In genomic region chr3:38702231-38702630, GRCh38 we compare ENCODE assay signal across 2 cellular contexts.
TF ChIP-seq lines count a peak whose summit lies in the region.

No MANE protein-coding gene starts in this region.

TF ChIP-seq in GM12878, 131 proteins besides CTCF, POLR2A, EP300 and RAD21:
- TF ChIP-seq HDAC6 (IDR thresholded peaks at IDR 0.05; ENCODE audit: unreplicated experiment) (no peak), RAD51 (IDR thresholded peaks at IDR 0.05) (peak; percentile 29; the same call in 1 of the 2 replicates), POLR2AphosphoS5 (IDR thresholded peaks at IDR 0.05; ENCODE audit: low read length) (no peak), CREB1 (IDR thresholded peaks at IDR 0.05; ENCODE audit: low read depth) (no peak), RBBP5 (conservative IDR thresholded peaks at IDR 0.05) (no peak)
- TF ChIP-seq, protein P1, sequence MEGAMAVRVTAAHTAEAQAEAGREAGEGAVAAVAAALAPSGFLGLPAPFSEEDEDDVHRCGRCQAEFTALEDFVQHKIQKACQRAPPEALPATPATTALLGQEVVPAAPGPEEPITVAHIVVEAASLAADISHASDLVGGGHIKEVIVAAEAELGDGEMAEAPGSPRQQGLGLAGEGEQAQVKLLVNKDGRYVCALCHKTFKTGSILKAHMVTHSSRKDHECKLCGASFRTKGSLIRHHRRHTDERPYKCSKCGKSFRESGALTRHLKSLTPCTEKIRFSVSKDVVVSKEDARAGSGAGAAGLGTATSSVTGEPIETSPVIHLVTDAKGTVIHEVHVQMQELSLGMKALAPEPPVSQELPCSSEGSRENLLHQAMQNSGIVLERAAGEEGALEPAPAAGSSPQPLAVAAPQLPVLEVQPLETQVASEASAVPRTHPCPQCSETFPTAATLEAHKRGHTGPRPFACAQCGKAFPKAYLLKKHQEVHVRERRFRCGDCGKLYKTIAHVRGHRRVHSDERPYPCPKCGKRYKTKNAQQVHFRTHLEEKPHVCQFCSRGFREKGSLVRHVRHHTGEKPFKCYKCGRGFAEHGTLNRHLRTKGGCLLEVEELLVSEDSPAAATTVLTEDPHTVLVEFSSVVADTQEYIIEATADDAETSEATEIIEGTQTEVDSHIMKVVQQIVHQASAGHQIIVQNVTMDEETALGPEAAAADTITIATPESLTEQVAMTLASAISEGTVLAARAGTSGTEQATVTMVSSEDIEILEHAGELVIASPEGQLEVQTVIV (IDR thresholded peaks at IDR 0.05; ENCODE audit: borderline replicate concordance, partially characterized antibody): no peak
- TF ChIP-seq, protein P2, sequence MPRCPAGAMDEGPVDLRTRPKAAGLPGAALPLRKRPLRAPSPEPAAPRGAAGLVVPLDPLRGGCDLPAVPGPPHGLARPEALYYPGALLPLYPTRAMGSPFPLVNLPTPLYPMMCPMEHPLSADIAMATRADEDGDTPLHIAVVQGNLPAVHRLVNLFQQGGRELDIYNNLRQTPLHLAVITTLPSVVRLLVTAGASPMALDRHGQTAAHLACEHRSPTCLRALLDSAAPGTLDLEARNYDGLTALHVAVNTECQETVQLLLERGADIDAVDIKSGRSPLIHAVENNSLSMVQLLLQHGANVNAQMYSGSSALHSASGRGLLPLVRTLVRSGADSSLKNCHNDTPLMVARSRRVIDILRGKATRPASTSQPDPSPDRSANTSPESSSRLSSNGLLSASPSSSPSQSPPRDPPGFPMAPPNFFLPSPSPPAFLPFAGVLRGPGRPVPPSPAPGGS (IDR thresholded peaks at IDR 0.05; ENCODE audit: borderline replicate concordance, insufficient read depth, low read depth, low read length, poor library complexity, severe bottlenecking): no peak
- TF ChIP-seq, protein P3, sequence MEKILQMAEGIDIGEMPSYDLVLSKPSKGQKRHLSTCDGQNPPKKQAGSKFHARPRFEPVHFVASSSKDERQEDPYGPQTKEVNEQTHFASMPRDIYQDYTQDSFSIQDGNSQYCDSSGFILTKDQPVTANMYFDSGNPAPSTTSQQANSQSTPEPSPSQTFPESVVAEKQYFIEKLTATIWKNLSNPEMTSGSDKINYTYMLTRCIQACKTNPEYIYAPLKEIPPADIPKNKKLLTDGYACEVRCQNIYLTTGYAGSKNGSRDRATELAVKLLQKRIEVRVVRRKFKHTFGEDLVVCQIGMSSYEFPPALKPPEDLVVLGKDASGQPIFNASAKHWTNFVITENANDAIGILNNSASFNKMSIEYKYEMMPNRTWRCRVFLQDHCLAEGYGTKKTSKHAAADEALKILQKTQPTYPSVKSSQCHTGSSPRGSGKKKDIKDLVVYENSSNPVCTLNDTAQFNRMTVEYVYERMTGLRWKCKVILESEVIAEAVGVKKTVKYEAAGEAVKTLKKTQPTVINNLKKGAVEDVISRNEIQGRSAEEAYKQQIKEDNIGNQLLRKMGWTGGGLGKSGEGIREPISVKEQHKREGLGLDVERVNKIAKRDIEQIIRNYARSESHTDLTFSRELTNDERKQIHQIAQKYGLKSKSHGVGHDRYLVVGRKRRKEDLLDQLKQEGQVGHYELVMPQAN (conservative IDR thresholded peaks at IDR 0.05): no peak
- TF ChIP-seq, protein P4, sequence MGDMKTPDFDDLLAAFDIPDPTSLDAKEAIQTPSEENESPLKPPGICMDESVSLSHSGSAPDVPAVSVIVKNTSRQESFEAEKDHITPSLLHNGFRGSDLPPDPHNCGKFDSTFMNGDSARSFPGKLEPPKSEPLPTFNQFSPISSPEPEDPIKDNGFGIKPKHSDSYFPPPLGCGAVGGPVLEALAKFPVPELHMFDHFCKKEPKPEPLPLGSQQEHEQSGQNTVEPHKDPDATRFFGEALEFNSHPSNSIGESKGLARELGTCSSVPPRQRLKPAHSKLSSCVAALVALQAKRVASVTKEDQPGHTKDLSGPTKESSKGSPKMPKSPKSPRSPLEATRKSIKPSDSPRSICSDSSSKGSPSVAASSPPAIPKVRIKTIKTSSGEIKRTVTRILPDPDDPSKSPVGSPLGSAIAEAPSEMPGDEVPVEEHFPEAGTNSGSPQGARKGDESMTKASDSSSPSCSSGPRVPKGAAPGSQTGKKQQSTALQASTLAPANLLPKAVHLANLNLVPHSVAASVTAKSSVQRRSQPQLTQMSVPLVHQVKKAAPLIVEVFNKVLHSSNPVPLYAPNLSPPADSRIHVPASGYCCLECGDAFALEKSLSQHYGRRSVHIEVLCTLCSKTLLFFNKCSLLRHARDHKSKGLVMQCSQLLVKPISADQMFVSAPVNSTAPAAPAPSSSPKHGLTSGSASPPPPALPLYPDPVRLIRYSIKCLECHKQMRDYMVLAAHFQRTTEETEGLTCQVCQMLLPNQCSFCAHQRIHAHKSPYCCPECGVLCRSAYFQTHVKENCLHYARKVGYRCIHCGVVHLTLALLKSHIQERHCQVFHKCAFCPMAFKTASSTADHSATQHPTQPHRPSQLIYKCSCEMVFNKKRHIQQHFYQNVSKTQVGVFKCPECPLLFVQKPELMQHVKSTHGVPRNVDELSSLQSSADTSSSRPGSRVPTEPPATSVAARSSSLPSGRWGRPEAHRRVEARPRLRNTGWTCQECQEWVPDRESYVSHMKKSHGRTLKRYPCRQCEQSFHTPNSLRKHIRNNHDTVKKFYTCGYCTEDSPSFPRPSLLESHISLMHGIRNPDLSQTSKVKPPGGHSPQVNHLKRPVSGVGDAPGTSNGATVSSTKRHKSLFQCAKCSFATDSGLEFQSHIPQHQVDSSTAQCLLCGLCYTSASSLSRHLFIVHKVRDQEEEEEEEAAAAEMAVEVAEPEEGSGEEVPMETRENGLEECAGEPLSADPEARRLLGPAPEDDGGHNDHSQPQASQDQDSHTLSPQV (IDR thresholded peaks at IDR 0.05): no peak

TF ChIP-seq in K562, 482 proteins besides CTCF, POLR2A, EP300 and RAD21:
- TF ChIP-seq THRAP3 (IDR thresholded peaks at IDR 0.05; ENCODE audit: borderline replicate concordance) (no peak), ZNF699 (CRISPR knock-in tag; IDR thresholded peaks at IDR 0.05; ENCODE audit: insufficient replicate concordance) (no peak), TFE3 (CRISPR knock-in tag; IDR thresholded peaks at IDR 0.05) (peak; percentile 93), CBFA2T2 (conservative IDR thresholded peaks at IDR 0.05) (peak; percentile 24), TEAD1 (CRISPR knock-in tag; IDR thresholded peaks at IDR 0.05) (no peak), KLF6 (CRISPR knock-in tag; IDR thresholded peaks at IDR 0.05; ENCODE audit: borderline replicate concordance) (no peak), USF2 (CRISPR knock-in tag; IDR thresholded peaks at IDR 0.05) (peak; percentile 27), ZNF518B (CRISPR knock-in tag; IDR thresholded peaks at IDR 0.05) (no peak), RAD51 (IDR thresholded peaks at IDR 0.05; ENCODE audit: borderline replicate concordance, low read depth) (peak; percentile 76)
- TF ChIP-seq, protein P5, sequence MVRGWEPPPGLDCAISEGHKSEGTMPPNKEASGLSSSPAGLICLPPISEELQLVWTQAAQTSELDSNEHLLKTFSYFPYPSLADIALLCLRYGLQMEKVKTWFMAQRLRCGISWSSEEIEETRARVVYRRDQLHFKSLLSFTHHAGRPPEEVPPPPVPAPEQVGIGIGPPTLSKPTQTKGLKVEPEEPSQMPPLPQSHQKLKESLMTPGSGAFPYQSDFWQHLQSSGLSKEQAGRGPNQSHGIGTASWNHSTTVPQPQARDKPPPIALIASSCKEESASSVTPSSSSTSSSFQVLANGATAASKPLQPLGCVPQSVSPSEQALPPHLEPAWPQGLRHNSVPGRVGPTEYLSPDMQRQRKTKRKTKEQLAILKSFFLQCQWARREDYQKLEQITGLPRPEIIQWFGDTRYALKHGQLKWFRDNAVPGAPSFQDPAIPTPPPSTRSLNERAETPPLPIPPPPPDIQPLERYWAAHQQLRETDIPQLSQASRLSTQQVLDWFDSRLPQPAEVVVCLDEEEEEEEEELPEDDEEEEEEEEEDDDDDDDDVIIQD (CRISPR knock-in tag; IDR thresholded peaks at IDR 0.05): no peak
